8 cellular contexts compared by ENCODE assay signal in the genomic region with DNA sequence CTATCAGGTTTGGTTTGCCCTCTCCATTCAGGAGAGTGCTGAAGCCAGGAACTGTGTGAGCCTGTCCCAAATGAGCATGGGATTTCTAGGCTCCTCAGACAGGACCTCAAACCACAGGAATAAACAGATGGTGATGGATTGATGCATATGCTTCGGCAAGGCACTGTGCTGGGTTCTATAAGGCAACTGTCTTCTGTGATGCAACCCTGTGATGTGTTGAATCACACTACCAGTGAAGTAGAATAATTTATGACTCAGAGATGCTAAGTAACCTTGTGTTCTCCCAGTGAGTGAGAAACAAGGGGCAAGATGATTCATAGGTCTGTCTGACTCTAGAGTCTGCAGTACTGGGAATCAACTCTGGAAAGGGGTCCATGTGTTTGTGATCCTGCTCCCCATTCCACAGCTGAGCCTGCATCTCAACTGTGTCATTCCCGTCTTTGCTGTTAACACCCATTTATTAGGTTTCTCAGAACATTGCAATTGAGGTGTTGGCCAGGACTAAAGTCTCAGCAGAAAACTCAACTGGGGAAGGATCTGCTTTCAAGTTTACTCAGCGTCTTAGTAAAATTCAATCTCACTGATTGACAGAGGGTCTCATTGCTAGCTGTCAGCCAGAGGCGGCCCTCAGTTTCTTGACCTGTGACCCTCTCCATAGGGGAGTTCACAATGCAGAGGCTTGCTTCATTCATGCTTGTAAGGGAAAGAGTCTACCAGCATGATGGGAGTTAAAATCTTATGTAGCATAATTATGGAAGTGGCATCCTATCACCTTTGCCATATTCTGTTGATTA.
DNase-seq lines count a peak whose midpoint lies in the region; ATAC-seq, FAIRE-seq and TF ChIP-seq lines count a peak whose summit lies in the region.

No MANE protein-coding gene starts in this region.

- H3K79me1 ChIP-seq in IMR-90 (ENCODE audit: low read depth in 1 of 2, low read length in 2 of 2) = no peaks in the 10 kb centered on the region
- no peaks in the 10 kb centered on the region for H3K79me1 ChIP-seq in mesenchymal stem cell (replicated peaks; ENCODE audit: low read length, poor library complexity, severe bottlenecking)

- H3K36me3 Mint-ChIP-seq in activated T-helper 2 cell treated with anti-CD3 and anti-CD28 coated beads, Interferon-gamma antibody, Interleukin-2, Interleukin-4, amounts not matched to agents 10 μg/mL and 5 μg/mL and 100 μg/mL, durations not matched to agents 14 hours and 24 hours and 36 hours (ENCODE audit: low read depth) = peaks cover 3% of the 10 kb centered on the region

- TF ChIP-seq POLR2A in IMR-90 (IDR thresholded peaks at IDR 0.05; ENCODE audit: low read depth, low read length) (no peak), GM12892 (IDR thresholded peaks at IDR 0.05; ENCODE audit: low read depth, low read length) (no peak)

- H2BK5ac ChIP-seq in IMR-90 (ENCODE audit: low read depth, low read length, poor library complexity, severe bottlenecking) (peak overlapping the region; percentile 30), mesenchymal stem cell (ENCODE audit: low read depth, low read length, poor library complexity, severe bottlenecking) (no peak overlapping the region)

- in situ Hi-C loops in IMR-90 (cut with MboI; ENCODE audit: low sequenced_read_pairs) = loop anchor here (25.0 kb wide), 1 partner anchor 573 kb away; no protein-coding TSS in a partner anchor

- intact Hi-C loops in IMR-90 (cut with micrococcal nuclease) = loop anchor here (5.0 kb wide), 3 partner anchors 133 to 738 kb away; no protein-coding TSS in a partner anchor
- intact Hi-C loops in activated T-helper 2 cell treated with anti-CD3 and anti-CD28 coated beads, Interferon-gamma antibody, Interleukin-2, Interleukin-4, amounts not matched to agents 10 μg/mL and 5 μg/mL and 100 μg/mL, durations not matched to agents 14 hours and 24 hours and 36 hours (cut with micrococcal nuclease) = loop anchor here (1.0 to 5.0 kb wide), 4 partner anchors 33 to 222 kb away; no protein-coding TSS in a partner anchor

- H4K5ac ChIP-seq in IMR-90 (ENCODE audit: low read depth, low read length) = no peak overlapping the region

- peak overlapping the region; percentile 18; the same call in 1 of the 3 replicates for H2BK15ac ChIP-seq in IMR-90 (ENCODE audit: low read depth, low read length)
- H2BK15ac ChIP-seq in mesenchymal stem cell (ENCODE audit: low read depth, poor library complexity, severe bottlenecking) = no peak overlapping the region

- H3K27me3 ChIP-seq in IMR-90 (ENCODE audit: control insufficient read depth, insufficient read depth, low read length) (no peaks in the 10 kb centered on the region), mesenchymal stem cell (ENCODE audit: control insufficient read depth in 1 of 2, insufficient read depth in 1 of 2, low read length in 2 of 2) (no peaks in the 10 kb centered on the region)

- H3K14ac ChIP-seq in IMR-90 (replicated peaks; ENCODE audit: low read depth, low read length) (0 out of 2 replicates have a peak overlapping the region, but pooled peaks have one; percentile 22), mesenchymal stem cell (ENCODE audit: low read length in 2 of 2) (no peak overlapping the region)

- H3K4me2 ChIP-seq in IMR-90 (ENCODE audit: low read depth, low read length) (peak overlapping the region; percentile 4; the same call in 1 of the 2 replicates), mesenchymal stem cell (ENCODE audit: low read length, poor library complexity, severe bottlenecking) (no peak overlapping the region)

- H3K56ac ChIP-seq in IMR-90 (ENCODE audit: extremely low read depth, insufficient read depth, low read length) = no peak overlapping the region; the same call in 1 of the 2 replicates

- H3K4me1 ChIP-seq in IMR-90 (ENCODE audit: control insufficient read depth, insufficient read depth, low read length) (peaks cover 13% of the 10 kb centered on the region), mesenchymal stem cell (ENCODE audit: control insufficient read depth, insufficient read depth, low read depth, low read length) (peaks cover 3% of the 10 kb centered on the region)

- no peaks in the 10 kb centered on the region for H4K20me1 ChIP-seq in IMR-90 (ENCODE audit: insufficient read depth, low read length)

- peaks cover 15% of the 10 kb centered on the region; the same call in 1 of the 2 replicates for H3K9me1 ChIP-seq in IMR-90 (ENCODE audit: insufficient read depth, low read length)

- peaks cover 9% of the 10 kb centered on the region for H3K9me3 Mint-ChIP-seq in activated T-helper 2 cell treated with anti-CD3 and anti-CD28 coated beads, Interferon-gamma antibody, Interleukin-2, Interleukin-4, amounts not matched to agents 10 μg/mL and 5 μg/mL and 100 μg/mL, durations not matched to agents 14 hours and 24 hours and 36 hours

- ATAC-seq in IMR-90 (ENCODE audit: low read depth) (peak; percentile 90), HG03280 (IDR thresholded peaks at IDR 0.05; ENCODE audit: unreplicated experiment) (no peak), GM19455 (IDR thresholded peaks at IDR 0.05; ENCODE audit: unreplicated experiment) (no peak)

- no peak overlapping the region for H3K4me3 Mint-ChIP-seq in activated T-helper 2 cell treated with anti-CD3 and anti-CD28 coated beads, Interferon-gamma antibody, Interleukin-2, Interleukin-4, amounts not matched to agents 10 μg/mL and 5 μg/mL and 100 μg/mL, durations not matched to agents 14 hours and 24 hours and 36 hours (ENCODE audit: low read depth)

- H3K4ac ChIP-seq in IMR-90 (ENCODE audit: low read depth, low read length) (peak overlapping the region; percentile 51), mesenchymal stem cell (ENCODE audit: low read depth in 1 of 2, low read length in 2 of 2) (no peak overlapping the region)

- H3K4me1 Mint-ChIP-seq in activated T-helper 2 cell treated with anti-CD3 and anti-CD28 coated beads, Interferon-gamma antibody, Interleukin-2, Interleukin-4, amounts not matched to agents 10 μg/mL and 5 μg/mL and 100 μg/mL, durations not matched to agents 14 hours and 24 hours and 36 hours (ENCODE audit: low read depth) = peaks cover 20% of the 10 kb centered on the region

- H2AFZ ChIP-seq in IMR-90 (replicated peaks; ENCODE audit: low read length, poor library complexity) = peak overlapping the region; percentile 6
- H2AFZ ChIP-seq in mesenchymal stem cell (ENCODE audit: low read depth, low read length) = no peak overlapping the region

- H3K9ac ChIP-seq in IMR-90 (ENCODE audit: low read depth, low read length) (no peak overlapping the region), mesenchymal stem cell (ENCODE audit: low read length) (peak overlapping the region; percentile 25)

- no TSS peak for BruUV-seq in IMR-90 (replicated peaks; lab: Mats Ljungman, UMichigan)

- no peak overlapping the region for H2BK12ac ChIP-seq in mesenchymal stem cell (ENCODE audit: low read length in 2 of 2)

- H3K27ac Mint-ChIP-seq in activated T-helper 2 cell treated with anti-CD3 and anti-CD28 coated beads, Interferon-gamma antibody, Interleukin-2, Interleukin-4, amounts not matched to agents 10 μg/mL and 5 μg/mL and 100 μg/mL, durations not matched to agents 14 hours and 24 hours and 36 hours = peak overlapping the region; percentile 56

- H3K4me3 ChIP-seq in AG09309 (ENCODE audit: control insufficient read depth, low read depth, low read length) (no peak overlapping the region), IMR-90 (ENCODE audit: insufficient read depth, low read depth, low read length) (no peak overlapping the region), mesenchymal stem cell (ENCODE audit: insufficient read depth in 1 of 2, low read depth in 1 of 2, low read length in 2 of 2) (no peak overlapping the region)

- H3K27ac ChIP-seq in IMR-90 (ENCODE audit: insufficient read depth, low read length) = no peak overlapping the region
- H3K27ac ChIP-seq in mesenchymal stem cell (ENCODE audit: low read length, poor library complexity, severe bottlenecking) = peak overlapping the region; percentile 13

- peak overlapping the region in 1 of 2 experiments; percentile 3; a peak in 1 of 4 replicates for H4K8ac ChIP-seq in IMR-90 (ENCODE audit: low read depth in 2 of 2, low read length in 2 of 2)
- H4K8ac ChIP-seq in mesenchymal stem cell (ENCODE audit: low read length) = no peak overlapping the region

- H3K27me3 Mint-ChIP-seq in activated T-helper 2 cell treated with anti-CD3 and anti-CD28 coated beads, Interferon-gamma antibody, Interleukin-2, Interleukin-4, amounts not matched to agents 10 μg/mL and 5 μg/mL and 100 μg/mL, durations not matched to agents 14 hours and 24 hours and 36 hours (ENCODE audit: low read depth) = no peaks in the 10 kb centered on the region

- H3K36me3 ChIP-seq in IMR-90 (ENCODE audit: control insufficient read depth, insufficient read depth, low read length) (no peaks in the 10 kb centered on the region), mesenchymal stem cell (ENCODE audit: control insufficient read depth in 1 of 2, insufficient read depth in 2 of 2, low read depth in 1 of 2, low read length in 2 of 2) (no peaks in the 10 kb centered on the region)

- H2AK9ac ChIP-seq in IMR-90 (replicated peaks; ENCODE audit: low read depth, low read length, poor library complexity) = peak overlapping the region; percentile 47

- H3K9me3 ChIP-seq in IMR-90 (ENCODE audit: control insufficient read depth, insufficient read depth, low read length) (no peaks in the 10 kb centered on the region), mesenchymal stem cell (ENCODE audit: control insufficient read depth, low read length) (no peaks in the 10 kb centered on the region)

- H3K23ac ChIP-seq in IMR-90 (ENCODE audit: low read depth, low read length) (peak overlapping the region; percentile 3; the same call in 1 of the 2 replicates), mesenchymal stem cell (ENCODE audit: low read length in 2 of 2) (no peak overlapping the region)

- dilution Hi-C loops in IMR-90 (cut with HindIII; ENCODE audit: low sequenced_read_pairs, unreplicated experiment) = no loop called here

- TF ChIP-seq RAD21 in IMR-90 (IDR thresholded peaks at IDR 0.05; ENCODE audit: low read length) = no peak

- 56% methylated on average over 2 of the region's 4 CpGs; no CpG with 5 or more reads in 1 of the 2 experiments for WGBS in IMR-90 (ENCODE audit: extremely low coverage in 2 of 2, insufficient read length in 1 of 2), 2 experiments
- 41% methylated on average over 4 of the region's 4 CpGs for WGBS in mesenchymal stem cell

- POLR2A ChIA-PET in IMR-90 (lab: Charles Lee; ENCODE audit: unreplicated experiment) = no interaction called here

- H2AK5ac ChIP-seq in IMR-90 (ENCODE audit: low read depth, low read length) = peak overlapping the region; percentile 33; the same call in 1 of the 2 replicates
- H2AK5ac ChIP-seq in mesenchymal stem cell (ENCODE audit: low read length, severe bottlenecking) = peak overlapping the region; percentile 30

- CTCF ChIA-PET in IMR-90 (lab: Yijun Ruan, JAX) = interaction anchor here (1.1 kb wide), 1 partner anchor 247 kb away, joined by 3 read pairs; no protein-coding TSS in a partner anchor

- H2BK20ac ChIP-seq in IMR-90 (ENCODE audit: low read depth, low read length) = peak overlapping the region; percentile 81

- FAIRE-seq in GM12892 (lab: Jason Lieb, UNC) = no peak

- H2BK120ac ChIP-seq in IMR-90 (ENCODE audit: low read depth, low read length) = peak overlapping the region; percentile 54
- no peak overlapping the region for H2BK120ac ChIP-seq in mesenchymal stem cell (ENCODE audit: low read depth, low read length)

- H4K91ac ChIP-seq in IMR-90 (ENCODE audit: insufficient read depth, low read depth, low read length) (peak overlapping the region; percentile 70), mesenchymal stem cell (ENCODE audit: low read length) (no peak overlapping the region)

- peak overlapping the region; percentile 2; the same call in 1 of the 2 replicates for H3K18ac ChIP-seq in IMR-90 (ENCODE audit: low read depth, low read length)
- no peak overlapping the region for H3K18ac ChIP-seq in mesenchymal stem cell (ENCODE audit: low read depth in 1 of 2, low read length in 2 of 2)

- DNase-seq in AG09309 (ENCODE audit: low read depth) = peak; percentile 91
- DNase-seq in IMR-90 = peak; percentile 97
- DNase-seq in activated T-helper 2 cell treated with anti-CD3 and anti-CD28 coated beads, Interferon-gamma antibody, Interleukin-2, Interleukin-4, amounts not matched to agents 10 μg/mL and 5 μg/mL and 100 μg/mL, durations not matched to agents 14 hours and 24 hours and 36 hours (ENCODE audit: low spot score) = no peak
- DNase-seq in mesenchymal stem cell = peak; percentile 98
- DNase-seq in NCI-H2196 (lab: John Stamatoyannopoulos, UW; ENCODE audit: unreplicated experiment) = no peak
- DNase-seq in GM12892 (ENCODE audit: insufficient read length) = no peak

- TF ChIP-seq CTCF in AG09309 (IDR thresholded peaks at IDR 0.05; ENCODE audit: control insufficient read depth, insufficient read depth, low read depth, low read length, missing control alignments) (no peak), IMR-90 (conservative IDR thresholded peaks at IDR 0.05; ENCODE audit: low read depth, low read length) (no peak)

Comparison
In these comparisons a context has a peak if more than half of its experiments do, and no peak if none do; other contexts are left out.
1. DNase-seq: peak in AG09309 (single experiment), IMR-90 (single experiment) and mesenchymal stem cell (single experiment); none in activated T-helper 2 cell treated with anti-CD3 and anti-CD28 coated beads, Interferon-gamma antibody, Interleukin-2, Interleukin-4, amounts not matched to agents 10 μg/mL and 5 μg/mL and 100 μg/mL, durations not matched to agents 14 hours and 24 hours and 36 hours (single experiment), NCI-H2196 (single experiment) and GM12892 (single experiment).